8 cellular contexts compared by ENCODE assay signal in the genomic region with DNA sequence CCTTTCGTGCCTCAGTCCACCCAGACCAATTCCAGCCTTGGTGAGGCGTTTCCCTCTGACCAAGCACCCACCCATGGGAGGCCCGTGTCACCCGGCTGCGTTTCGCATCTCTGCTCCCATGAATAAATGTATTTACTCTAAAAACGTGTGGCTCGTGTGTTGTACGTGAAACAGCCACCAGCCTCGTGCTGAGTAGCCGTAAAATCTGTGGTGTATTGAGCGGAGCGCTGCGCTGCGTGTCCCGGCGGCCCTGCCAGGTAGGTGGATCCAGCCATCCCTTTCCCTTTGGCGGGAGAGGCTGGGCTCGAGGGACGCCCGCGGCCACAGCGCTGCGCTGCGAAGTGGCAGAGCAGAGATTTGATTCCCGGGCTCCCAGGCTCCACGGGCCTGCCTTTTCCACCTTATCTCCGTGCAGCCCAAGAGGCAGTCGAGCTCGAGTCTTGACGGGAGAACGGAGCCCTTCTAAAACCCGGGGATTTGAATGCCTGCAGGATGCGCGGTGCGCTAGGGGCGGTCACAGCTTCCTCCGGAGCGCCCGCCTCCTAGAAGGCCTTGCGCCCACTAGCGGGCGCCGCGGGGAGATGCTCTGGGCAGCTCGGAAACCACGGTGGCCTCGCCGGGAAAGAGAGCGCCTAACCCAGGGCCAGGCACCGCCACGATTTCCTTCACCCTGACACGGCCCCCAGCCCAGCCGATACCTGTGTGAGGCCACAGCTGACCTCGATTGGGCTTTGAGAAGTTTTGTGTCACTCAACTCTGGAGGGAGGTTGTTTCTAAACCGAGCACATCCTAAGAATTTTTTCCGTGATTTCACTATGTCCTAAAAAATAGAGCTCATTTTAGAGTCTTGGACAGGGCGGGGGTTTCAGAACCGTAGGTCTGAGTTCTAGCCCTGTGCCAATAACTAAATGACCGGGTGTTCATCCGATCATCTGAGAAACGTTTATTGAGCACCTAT. TPM values are rescaled to one million over a fixed set of nuclear protein-coding genes. Genes with fewer than 3 reads are reported as not detected.
DNase-seq lines count a peak whose midpoint lies in the region; ATAC-seq and TF ChIP-seq lines count a peak whose summit lies in the region.

No MANE protein-coding gene starts in this region.

- peaks cover 11% of the 10 kb centered on the region for H3K79me2 ChIP-seq in OCI-LY3 (ENCODE audit: low read length)

- peak overlapping the region; percentile 70 for H3K4me2 ChIP-seq in OCI-LY3 (ENCODE audit: low read length)

- H3K9ac ChIP-seq in OCI-LY3 (ENCODE audit: low read length): peak overlapping the region; percentile 43; the same call in 1 of the 2 replicates

- H3K4me1 Mint-ChIP-seq in CD8-positive, alpha-beta T cell (ENCODE audit: low read depth): peaks cover 28% of the 10 kb centered on the region

- DNase-seq in CD8-positive, alpha-beta T cell: peak; percentile 56 to 88 (median 78)
- DNase-seq in HPDE6-E6E7 (ENCODE audit: extremely low spot score) (peak; percentile 72), activated T-cell treated with anti-CD3 and anti-CD28 coated beads for 4 hours (peak; percentile 71)
- DNase-seq in stimulated activated CD8-positive, alpha-beta memory T cell treated with anti-CD3 and anti-CD28 coated beads, Interleukin-7, amount 100 ng/mL, for 24 hours (ENCODE audit: low read depth): peak; percentile 60

- H3K4me3 Mint-ChIP-seq in CD8-positive, alpha-beta T cell: peak overlapping the region; percentile 89

- H2AFZ ChIP-seq in OCI-LY3 (ENCODE audit: low read depth, low read length): peak overlapping the region; percentile 89; the same call in 1 of the 2 replicates

- H3K27me3 ChIP-seq in CD8-positive, alpha-beta T cell (ENCODE audit: insufficient read depth, low read length): no peaks in the 10 kb centered on the region
- H3K27me3 ChIP-seq in OCI-LY3 (ENCODE audit: low read depth, low read length) (no peaks in the 10 kb centered on the region), muscle layer of duodenum (ENCODE audit: low read depth, low read length) (no peaks in the 10 kb centered on the region)

- no peaks in the 10 kb centered on the region for H3K36me3 ChIP-seq in CD8-positive, alpha-beta T cell (ENCODE audit: insufficient read depth, low read length)
- no peaks in the 10 kb centered on the region for H3K36me3 ChIP-seq in OCI-LY3 (replicated peaks; ENCODE audit: low read depth, low read length)
- H3K36me3 ChIP-seq in muscle layer of duodenum (ENCODE audit: control insufficient read depth in 1 of 2, insufficient read depth in 2 of 2, low read length in 2 of 2): peaks cover 0 to 7% of the 10 kb centered on the region in 2 donors

- peaks cover 12% of the 10 kb centered on the region for H3K4me1 ChIP-seq in CD8-positive, alpha-beta T cell (ENCODE audit: insufficient read depth, low read length)
- peaks cover 2% of the 10 kb centered on the region for H3K4me1 ChIP-seq in OCI-LY3 (ENCODE audit: low read length)
- peaks cover 3 to 7% of the 10 kb centered on the region in 2 donors for H3K4me1 ChIP-seq in muscle layer of duodenum (ENCODE audit: control insufficient read depth in 1 of 2, insufficient read depth in 2 of 2, low read length in 2 of 2)

- H3K9me3 Mint-ChIP-seq in CD8-positive, alpha-beta T cell: no peaks in the 10 kb centered on the region

- intact Hi-C loops in CD8-positive, alpha-beta T cell (cut with DNase I, micrococcal nuclease): loop anchor here (1.0 to 10.0 kb wide), 5 partner anchors 150 to 1126 kb away; partner anchors contain the start of gene DIS3L2 (in 1 of the 2)

- H3K9me3 ChIP-seq in CD8-positive, alpha-beta T cell (ENCODE audit: low read length): no peaks in the 10 kb centered on the region
- H3K9me3 ChIP-seq in OCI-LY3 (ENCODE audit: insufficient read depth, low read length) (no peaks in the 10 kb centered on the region), muscle layer of duodenum (ENCODE audit: control insufficient read depth in 1 of 2, low read length in 2 of 2) (no peaks in the 10 kb centered on the region)

- TF ChIP-seq CTCF in CD8-positive, alpha-beta T cell (IDR thresholded peaks at IDR 0.05): peak; percentile 95
- TF ChIP-seq CTCF in OCI-LY3 (IDR thresholded peaks at IDR 0.05; ENCODE audit: low read depth, low read length): peak; percentile 46

- H4K20me1 ChIP-seq in OCI-LY3 (ENCODE audit: insufficient read depth, low read length): no peaks in the 10 kb centered on the region

- H3K27ac ChIP-seq in CD8-positive, alpha-beta T cell (ENCODE audit: low read depth, low read length): no peak overlapping the region
- no peak overlapping the region for H3K27ac ChIP-seq in OCI-LY3 (ENCODE audit: low read length)
- no peak overlapping the region for H3K27ac ChIP-seq in muscle layer of duodenum (ENCODE audit: low read length)

- ATAC-seq in CD8-positive, alpha-beta T cell: peak; percentile 70
- peak; percentile 68 for ATAC-seq in GM19438 (IDR thresholded peaks at IDR 0.05; ENCODE audit: low read depth, unreplicated experiment)
- ATAC-seq in esophagus mucosa: peak; percentile 76

- H3K36me3 Mint-ChIP-seq in CD8-positive, alpha-beta T cell: peaks cover 2% of the 10 kb centered on the region

- H3K27me3 Mint-ChIP-seq in CD8-positive, alpha-beta T cell (ENCODE audit: low read depth): peaks cover 13% of the 10 kb centered on the region

- peak overlapping the region; percentile 84 for H3K4me3 ChIP-seq in CD8-positive, alpha-beta T cell (ENCODE audit: low read depth, low read length)
- H3K4me3 ChIP-seq in OCI-LY3 (ENCODE audit: low read length) (peak overlapping the region; percentile 72), muscle layer of duodenum (ENCODE audit: low read depth in 1 of 2, low read length in 2 of 2) (peak overlapping the region; percentile 67 to 79)

- CTCF ChIA-PET in CD8-positive, alpha-beta T cell (lab: Charles Lee): interaction anchor here (0.6 to 1.6 kb wide), 24 partner anchors 8 to 408 kb away, joined by 3 to 12 read pairs (median 4); no protein-coding TSS in a partner anchor

- POLR2A ChIA-PET in CD8-positive, alpha-beta T cell (lab: Charles Lee): interaction anchor here (0.6 kb wide), 1 partner anchor 66 kb away, joined by 3 read pairs; no protein-coding TSS in a partner anchor

- peak overlapping the region; percentile 41 for H3K27ac Mint-ChIP-seq in CD8-positive, alpha-beta T cell

RNA-seq across cellular contexts. Expression of gene PSMD1, which starts 3.9 kb away (rescaled TPM):
- total RNA-seq in CD8-positive, alpha-beta T cell: 10 to 100 TPM; 31.0 to 33.9 TPM
- total RNA-seq in esophagus mucosa: 84.0 TPM

RNA-seq across cellular contexts. Expression of gene C2orf72, which starts 15.4 kb away (rescaled TPM):
- total RNA-seq in CD8-positive, alpha-beta T cell: not detected
- total RNA-seq in esophagus mucosa: 0.08 TPM

RNA-seq across cellular contexts. Expression of gene SPATA3, which starts 56.9 kb away (rescaled TPM):
- not detected for total RNA-seq in CD8-positive, alpha-beta T cell
- not detected for total RNA-seq in esophagus mucosa
